Comparison of ENCODE assay signal across 1 cellular context in the genomic region with DNA sequence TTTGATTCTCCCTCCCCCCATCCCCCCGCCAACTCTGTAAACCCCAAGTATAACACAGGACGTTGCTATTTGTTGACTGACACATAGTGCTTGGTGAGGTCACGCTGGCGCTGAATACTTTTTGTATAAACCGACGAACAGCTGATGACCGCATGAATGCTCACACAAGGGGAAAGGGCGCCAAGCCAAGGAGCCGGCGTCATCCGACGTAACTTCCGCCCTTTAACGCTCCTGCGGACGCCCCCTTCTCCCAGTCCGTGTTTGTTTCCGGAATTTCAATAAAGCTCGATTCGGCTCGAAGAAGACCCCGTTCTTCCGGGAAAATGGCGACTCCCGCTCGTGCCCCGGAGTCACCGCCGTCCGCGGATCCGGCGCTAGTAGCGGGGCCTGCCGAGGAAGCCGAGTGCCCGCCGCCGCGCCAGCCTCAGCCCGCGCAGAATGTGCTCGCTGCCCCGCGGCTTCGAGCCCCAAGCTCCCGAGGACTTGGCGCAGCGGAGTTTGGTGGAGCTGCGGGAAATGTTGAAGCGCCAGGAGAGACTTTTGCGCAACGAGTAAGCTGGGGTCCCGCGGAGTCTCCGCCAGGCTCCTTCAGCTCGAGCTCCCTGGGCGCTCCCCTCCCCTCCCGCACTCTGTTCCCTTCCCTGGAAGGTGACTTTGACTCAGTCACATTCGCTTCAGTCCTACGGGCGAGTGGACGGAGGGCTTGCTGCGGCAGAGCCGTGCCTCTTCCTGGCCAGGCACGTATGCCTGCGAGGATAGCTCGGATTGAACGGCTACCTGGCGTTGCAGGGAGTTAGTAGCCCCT.
TF ChIP-seq lines count a peak whose summit lies in the region.

Gene POLR2M (plus strand): TSS at position 310 of the 805 bp plus-strand sequence. CDS start 129 bp downstream, at position 439.

TF ChIP-seq in GM23338, 12 proteins besides CTCF, POLR2A, EP300 and RAD21:
- TF ChIP-seq, protein P1, sequence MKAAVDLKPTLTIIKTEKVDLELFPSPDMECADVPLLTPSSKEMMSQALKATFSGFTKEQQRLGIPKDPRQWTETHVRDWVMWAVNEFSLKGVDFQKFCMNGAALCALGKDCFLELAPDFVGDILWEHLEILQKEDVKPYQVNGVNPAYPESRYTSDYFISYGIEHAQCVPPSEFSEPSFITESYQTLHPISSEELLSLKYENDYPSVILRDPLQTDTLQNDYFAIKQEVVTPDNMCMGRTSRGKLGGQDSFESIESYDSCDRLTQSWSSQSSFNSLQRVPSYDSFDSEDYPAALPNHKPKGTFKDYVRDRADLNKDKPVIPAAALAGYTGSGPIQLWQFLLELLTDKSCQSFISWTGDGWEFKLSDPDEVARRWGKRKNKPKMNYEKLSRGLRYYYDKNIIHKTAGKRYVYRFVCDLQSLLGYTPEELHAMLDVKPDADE (IDR thresholded peaks at IDR 0.05), result peak; percentile 62
- TF ChIP-seq ZNF462 (CRISPR knock-in tag; IDR thresholded peaks at IDR 0.05) (no peak), STAT1 (IDR thresholded peaks at IDR 0.05; ENCODE audit: unreplicated experiment) (no peak), CREB1 (CRISPR knock-in tag; IDR thresholded peaks at IDR 0.05; ENCODE audit: low read depth) (peak; percentile 96), POLR2AphosphoS5 (IDR thresholded peaks at IDR 0.05; ENCODE audit: low read depth) (peak; percentile 75)
